ENCODE assay signal across 31 cellular contexts in the genomic region with DNA sequence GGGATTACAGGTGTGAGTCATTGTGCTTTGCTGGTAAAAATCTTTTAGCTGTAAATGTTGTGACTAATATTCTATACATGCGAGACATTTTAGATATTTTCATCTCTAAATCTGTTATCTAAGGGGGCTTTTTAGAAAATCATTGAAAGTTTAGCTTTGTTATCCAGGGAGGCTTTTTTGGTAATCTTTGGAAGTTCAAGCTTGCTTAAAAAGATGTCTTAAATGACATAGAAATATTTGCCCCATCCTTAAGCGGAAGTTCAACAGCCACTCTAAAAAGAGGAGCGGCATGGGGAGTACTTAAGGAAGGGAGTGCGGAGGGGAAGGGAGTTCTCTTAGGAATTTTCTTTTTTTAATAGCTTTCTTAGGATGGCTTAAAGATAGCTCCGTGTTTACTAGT.
"Had no signal": no experiment of that assay in that cellular context is flagged by ENCODE, and none has a peak within 500 bp of the region (broad histone marks: within the 10 kb centered on the region; RNA-seq: fewer than 3 reads in every experiment).

No MANE protein-coding gene starts in this region.

- H3K9me3 ChIP-seq: colonic mucosa, esophagus squamous epithelium, gastrocnemius medialis, pancreas, prostate gland, upper lobe of left lung had no signal

- H3K27ac Mint-ChIP-seq: activated CD4-positive, alpha-beta T cell treated with anti-CD3 and anti-CD28 coated beads for 36 hours; activated CD8-positive, alpha-beta memory T cell treated with anti-CD3 and anti-CD28 coated beads, Interleukin-2, amount 10 ng/mL, durations not matched to agents 7 days and 5 days; activated CD8-positive, alpha-beta T cell treated with anti-CD3 and anti-CD28 coated beads, Interleukin-2, amount 10 ng/mL, durations not matched to agents 7 days and 5 days; activated naive CD8-positive, alpha-beta T cell; mesothelial cell of epicardium; stimulated activated effector memory CD8-positive, alpha-beta T cell treated with anti-CD3 and anti-CD28 coated beads, Interleukin-12 subunit alpha, Interleukin-12 subunit beta, amount 100 ng/mL, for 72 hours; stimulated activated naive CD8-positive, alpha-beta T cell treated with anti-CD3 and anti-CD28 coated beads, Interleukin-15, amount 100 ng/mL, for 72 hours; T-helper 2 cell treated with Interferon-gamma antibody and Interleukin-4, amounts not matched to agents 5 μg/mL and 100 μg/mL, for 36 hours had no signal

- H3K4me2 ChIP-seq: hepatocyte had no signal

- H3K4me3 Mint-ChIP-seq: activated CD4-positive, alpha-beta T cell treated with anti-CD3 and anti-CD28 coated beads for 36 hours; activated CD8-positive, alpha-beta memory T cell treated with anti-CD3 and anti-CD28 coated beads, Interleukin-2, amount 10 ng/mL, durations not matched to agents 7 days and 5 days; activated CD8-positive, alpha-beta T cell treated with anti-CD3 and anti-CD28 coated beads, Interleukin-2, amount 10 ng/mL, durations not matched to agents 7 days and 5 days; activated naive CD8-positive, alpha-beta T cell; mesothelial cell of epicardium; naive thymus-derived CD4-positive, alpha-beta T cell; stimulated activated effector memory CD8-positive, alpha-beta T cell treated with anti-CD3 and anti-CD28 coated beads, Interleukin-12 subunit alpha, Interleukin-12 subunit beta, amount 100 ng/mL, for 72 hours; stimulated activated naive CD8-positive, alpha-beta T cell treated with anti-CD3 and anti-CD28 coated beads, Interleukin-15, amount 100 ng/mL, for 72 hours; T-helper 2 cell treated with Interferon-gamma antibody and Interleukin-4, amounts not matched to agents 5 μg/mL and 100 μg/mL, for 36 hours had no signal

- H3K4me3 ChIP-seq: colonic mucosa, esophagus squamous epithelium, gastrocnemius medialis, hepatocyte, pancreas, prostate gland, skin epidermis, upper lobe of left lung had no signal

- H3K9me3 Mint-ChIP-seq: naive thymus-derived CD4-positive, alpha-beta T cell; stimulated activated effector memory CD8-positive, alpha-beta T cell treated with anti-CD3 and anti-CD28 coated beads, Interleukin-12 subunit alpha, Interleukin-12 subunit beta, amount 100 ng/mL, for 72 hours; stimulated activated naive CD8-positive, alpha-beta T cell treated with anti-CD3 and anti-CD28 coated beads, Interleukin-15, amount 100 ng/mL, for 72 hours; T-helper 2 cell treated with Interferon-gamma antibody and Interleukin-4, amounts not matched to agents 5 μg/mL and 100 μg/mL, for 36 hours had no signal

- H3K36me3 ChIP-seq: colonic mucosa, gastrocnemius medialis, pancreas, prostate gland had no signal

- H3K4me1 Mint-ChIP-seq: stimulated activated effector memory CD8-positive, alpha-beta T cell treated with anti-CD3 and anti-CD28 coated beads, Interleukin-12 subunit alpha, Interleukin-12 subunit beta, amount 100 ng/mL, for 72 hours had no signal

- H3K27me3 Mint-ChIP-seq: activated CD4-positive, alpha-beta T cell treated with anti-CD3 and anti-CD28 coated beads for 36 hours; activated CD8-positive, alpha-beta memory T cell treated with anti-CD3 and anti-CD28 coated beads, Interleukin-2, amount 10 ng/mL, durations not matched to agents 7 days and 5 days; activated naive CD8-positive, alpha-beta T cell; naive thymus-derived CD4-positive, alpha-beta T cell; stimulated activated naive CD8-positive, alpha-beta T cell treated with anti-CD3 and anti-CD28 coated beads, Interleukin-15, amount 100 ng/mL, for 72 hours had no signal

- H3K27me3 ChIP-seq: colonic mucosa, esophagus squamous epithelium, gastrocnemius medialis, hepatocyte, pancreas, upper lobe of left lung had no signal

- H3K27ac ChIP-seq: colonic mucosa, epithelial cell of prostate, esophagus squamous epithelium, gastrocnemius medialis, hepatocyte, pancreas, prostate gland, skin epidermis, upper lobe of left lung had no signal

- ATAC-seq: activated CD4-positive, alpha-beta T cell treated with anti-CD3 and anti-CD28 coated beads for 36 hours; activated CD8-positive, alpha-beta memory T cell treated with anti-CD3 and anti-CD28 coated beads, Interleukin-2, amount 10 ng/mL, durations not matched to agents 7 days and 5 days; activated CD8-positive, alpha-beta T cell treated with anti-CD3 and anti-CD28 coated beads, Interleukin-2, amount 10 ng/mL, durations not matched to agents 7 days and 5 days; gastrocnemius medialis; left cardiac atrium; naive thymus-derived CD4-positive, alpha-beta T cell; pancreas; sciatic nerve; stimulated activated effector memory CD8-positive, alpha-beta T cell treated with anti-CD3 and anti-CD28 coated beads, Interleukin-12 subunit alpha, Interleukin-12 subunit beta, amount 100 ng/mL, for 72 hours; stimulated activated naive CD8-positive, alpha-beta T cell treated with anti-CD3 and anti-CD28 coated beads, Interleukin-15, amount 100 ng/mL, for 72 hours had no signal

- H3K4me1 ChIP-seq: colonic mucosa had no signal

- DNase-seq: activated CD4-positive, alpha-beta T cell treated with anti-CD3 and anti-CD28 coated beads for 36 hours; activated CD4-positive, CD25-positive, alpha-beta regulatory T cell; activated CD8-positive, alpha-beta memory T cell treated with anti-CD3 and anti-CD28 coated beads, Interleukin-2, amount 10 ng/mL, durations not matched to agents 7 days and 5 days; activated CD8-positive, alpha-beta T cell treated with anti-CD3 and anti-CD28 coated beads, Interleukin-2, amount 10 ng/mL, durations not matched to agents 7 days and 5 days; activated effector memory CD4-positive, alpha-beta T cell treated with Interleukin-2 at 50 U/mL for 16 hours; activated naive CD4-positive, alpha-beta T cell treated with Interleukin-2 at 50 U/mL for 16 hours; activated T-cell treated with anti-CD3 and anti-CD28 coated beads, Interleukin-2, amount 50 U/mL, for 48 hours; anterior cingulate cortex; colonic mucosa; effector CD8-positive, alpha-beta T cell; esophagus squamous epithelium; gastrocnemius medialis; glutamatergic neuron; left cardiac atrium; mammary epithelial cell; naive thymus-derived CD4-positive, alpha-beta T cell; pancreas; retina; stimulated activated CD4-positive, alpha-beta T cell treated with anti-CD3 and anti-CD28 coated beads, Interleukin-4, amount 100 ng/mL, for 24 hours; stimulated activated naive CD8-positive, alpha-beta T cell treated with anti-CD3 and anti-CD28 coated beads, Interleukin-15, amount 100 ng/mL, for 72 hours; substantia nigra; upper lobe of left lung had no signal
